Comparison of ENCODE assay signal across 1 cellular context in the genomic region with DNA sequence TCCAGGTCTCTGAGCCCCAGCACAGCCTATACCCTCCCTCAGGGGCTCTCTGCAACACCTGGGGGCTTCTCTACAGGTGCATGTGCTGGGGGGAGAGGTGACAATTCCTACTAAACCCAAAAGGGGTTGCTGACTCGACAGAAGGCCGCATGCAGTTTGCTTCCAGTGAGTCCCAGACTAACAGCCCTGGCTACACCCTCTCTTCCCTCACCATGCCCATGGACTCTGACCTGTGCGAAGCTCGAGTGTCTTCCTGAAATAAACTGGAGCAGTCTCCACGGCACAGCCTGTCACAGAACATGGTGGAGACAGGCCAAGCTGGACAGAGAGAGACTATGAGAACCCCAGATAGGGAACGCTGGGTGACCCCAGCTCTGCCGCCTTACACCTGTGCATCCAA.
TF ChIP-seq lines count a peak whose summit lies in the region.

No MANE protein-coding gene starts in this region.

TF ChIP-seq in liver, 16 proteins besides CTCF, POLR2A, EP300 and RAD21 (continued from another document):
- TF ChIP-seq, protein P1, sequence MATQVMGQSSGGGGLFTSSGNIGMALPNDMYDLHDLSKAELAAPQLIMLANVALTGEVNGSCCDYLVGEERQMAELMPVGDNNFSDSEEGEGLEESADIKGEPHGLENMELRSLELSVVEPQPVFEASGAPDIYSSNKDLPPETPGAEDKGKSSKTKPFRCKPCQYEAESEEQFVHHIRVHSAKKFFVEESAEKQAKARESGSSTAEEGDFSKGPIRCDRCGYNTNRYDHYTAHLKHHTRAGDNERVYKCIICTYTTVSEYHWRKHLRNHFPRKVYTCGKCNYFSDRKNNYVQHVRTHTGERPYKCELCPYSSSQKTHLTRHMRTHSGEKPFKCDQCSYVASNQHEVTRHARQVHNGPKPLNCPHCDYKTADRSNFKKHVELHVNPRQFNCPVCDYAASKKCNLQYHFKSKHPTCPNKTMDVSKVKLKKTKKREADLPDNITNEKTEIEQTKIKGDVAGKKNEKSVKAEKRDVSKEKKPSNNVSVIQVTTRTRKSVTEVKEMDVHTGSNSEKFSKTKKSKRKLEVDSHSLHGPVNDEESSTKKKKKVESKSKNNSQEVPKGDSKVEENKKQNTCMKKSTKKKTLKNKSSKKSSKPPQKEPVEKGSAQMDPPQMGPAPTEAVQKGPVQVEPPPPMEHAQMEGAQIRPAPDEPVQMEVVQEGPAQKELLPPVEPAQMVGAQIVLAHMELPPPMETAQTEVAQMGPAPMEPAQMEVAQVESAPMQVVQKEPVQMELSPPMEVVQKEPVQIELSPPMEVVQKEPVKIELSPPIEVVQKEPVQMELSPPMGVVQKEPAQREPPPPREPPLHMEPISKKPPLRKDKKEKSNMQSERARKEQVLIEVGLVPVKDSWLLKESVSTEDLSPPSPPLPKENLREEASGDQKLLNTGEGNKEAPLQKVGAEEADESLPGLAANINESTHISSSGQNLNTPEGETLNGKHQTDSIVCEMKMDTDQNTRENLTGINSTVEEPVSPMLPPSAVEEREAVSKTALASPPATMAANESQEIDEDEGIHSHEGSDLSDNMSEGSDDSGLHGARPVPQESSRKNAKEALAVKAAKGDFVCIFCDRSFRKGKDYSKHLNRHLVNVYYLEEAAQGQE (IDR thresholded peaks at IDR 0.05) = peak; percentile 29
- TF ChIP-seq, protein P2, sequence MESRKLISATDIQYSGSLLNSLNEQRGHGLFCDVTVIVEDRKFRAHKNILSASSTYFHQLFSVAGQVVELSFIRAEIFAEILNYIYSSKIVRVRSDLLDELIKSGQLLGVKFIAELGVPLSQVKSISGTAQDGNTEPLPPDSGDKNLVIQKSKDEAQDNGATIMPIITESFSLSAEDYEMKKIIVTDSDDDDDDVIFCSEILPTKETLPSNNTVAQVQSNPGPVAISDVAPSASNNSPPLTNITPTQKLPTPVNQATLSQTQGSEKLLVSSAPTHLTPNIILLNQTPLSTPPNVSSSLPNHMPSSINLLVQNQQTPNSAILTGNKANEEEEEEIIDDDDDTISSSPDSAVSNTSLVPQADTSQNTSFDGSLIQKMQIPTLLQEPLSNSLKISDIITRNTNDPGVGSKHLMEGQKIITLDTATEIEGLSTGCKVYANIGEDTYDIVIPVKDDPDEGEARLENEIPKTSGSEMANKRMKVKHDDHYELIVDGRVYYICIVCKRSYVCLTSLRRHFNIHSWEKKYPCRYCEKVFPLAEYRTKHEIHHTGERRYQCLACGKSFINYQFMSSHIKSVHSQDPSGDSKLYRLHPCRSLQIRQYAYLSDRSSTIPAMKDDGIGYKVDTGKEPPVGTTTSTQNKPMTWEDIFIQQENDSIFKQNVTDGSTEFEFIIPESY (IDR thresholded peaks at IDR 0.05) = no peak
- TF ChIP-seq FOXA1 (IDR thresholded peaks at IDR 0.05) (no peak), HNF4A (conservative IDR thresholded peaks at IDR 0.05) (peak; percentile 79 to 83), HNF4G (IDR thresholded peaks at IDR 0.05) (peak; percentile 42), TAF1 (conservative IDR thresholded peaks at IDR 0.05) (no peak), NR2F2 (IDR thresholded peaks at IDR 0.05) (no peak), YY1 (IDR thresholded peaks at IDR 0.05) (peak; percentile 25), SP1 (IDR thresholded peaks at IDR 0.05) (peak; percentile 65), RXRA (IDR thresholded peaks at IDR 0.05) (peak; percentile 42 to 52), FOXA2 (IDR thresholded peaks at IDR 0.05) (no peak), JUND (IDR thresholded peaks at IDR 0.05) (no peak)
- TF ChIP-seq, protein P3, sequence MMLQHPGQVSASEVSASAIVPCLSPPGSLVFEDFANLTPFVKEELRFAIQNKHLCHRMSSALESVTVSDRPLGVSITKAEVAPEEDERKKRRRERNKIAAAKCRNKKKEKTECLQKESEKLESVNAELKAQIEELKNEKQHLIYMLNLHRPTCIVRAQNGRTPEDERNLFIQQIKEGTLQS (IDR thresholded peaks at IDR 0.05) = no peak
